Comparison of ENCODE assay signal across 8 cellular contexts in genomic region chr11:2533642-2534115, GRCh38.
DNase-seq lines count a peak whose midpoint lies in the region; ATAC-seq and TF ChIP-seq lines count a peak whose summit lies in the region.

No MANE protein-coding gene starts in this region.

- TF ChIP-seq CTCF in Loucy (conservative IDR thresholded peaks at IDR 0.05; ENCODE audit: low read length), result no peak
- TF ChIP-seq CTCF in CD4-positive, alpha-beta T cell (IDR thresholded peaks at IDR 0.05), result no peak

- no peaks in the 10 kb centered on the region for H3K79me2 ChIP-seq in Loucy (ENCODE audit: insufficient read depth, low read length)

- peaks cover 20% of the 10 kb centered on the region for H3K4me1 Mint-ChIP-seq in CD4-positive, alpha-beta T cell (ENCODE audit: low read depth)

- CTCF ChIA-PET in CD4-positive, alpha-beta T cell (lab: Charles Lee), result interaction anchor here (0.8 to 5.1 kb wide), 20 partner anchors 15 to 875 kb away, joined by 3 to 158 read pairs (median 6); partner anchors contain the start of genes KCNQ1, PHLDA2 and TRPM5

- no peaks in the 10 kb centered on the region for H3K9me3 Mint-ChIP-seq in CD4-positive, alpha-beta T cell

- H3F3A ChIP-seq in Loucy (ENCODE audit: low read depth), result no peaks in the 10 kb centered on the region

- H3K9ac ChIP-seq in Loucy (ENCODE audit: low read depth, low read length, poor library complexity, severe bottlenecking), result peak overlapping the region; percentile 58

- no peaks in the 10 kb centered on the region for H3K9me2 ChIP-seq in Loucy (replicated peaks; ENCODE audit: low read depth, low read length)

- H3K4me1 ChIP-seq in Loucy (ENCODE audit: insufficient read depth, low read length, poor library complexity, severe bottlenecking), result peaks cover 21% of the 10 kb centered on the region

- peak overlapping the region; percentile 61 for H3K4me3 ChIP-seq in Loucy (ENCODE audit: low read length, poor library complexity, severe bottlenecking)

- no peaks in the 10 kb centered on the region for H3K27me3 Mint-ChIP-seq in CD4-positive, alpha-beta T cell

- H3K27ac Mint-ChIP-seq in CD4-positive, alpha-beta T cell, result no peak overlapping the region

- no peaks in the 10 kb centered on the region for H4K20me1 ChIP-seq in Loucy (ENCODE audit: insufficient read depth, low read length, poor library complexity, severe bottlenecking)

- H3K36me3 Mint-ChIP-seq in CD4-positive, alpha-beta T cell (ENCODE audit: low read depth), result peaks cover 5% of the 10 kb centered on the region

- no peak overlapping the region for H3K4me3 Mint-ChIP-seq in CD4-positive, alpha-beta T cell

- ATAC-seq in left ventricle myocardium superior, result peak; percentile 81
- no peak for ATAC-seq in HG02763 (IDR thresholded peaks at IDR 0.05; ENCODE audit: unreplicated experiment)
- ATAC-seq in CD4-positive, alpha-beta T cell (ENCODE audit: poor library complexity), result no peak

- POLR2A ChIA-PET in CD4-positive, alpha-beta T cell (lab: Charles Lee), result interaction anchor here (1.1 to 3.0 kb wide), 5 partner anchors 355 to 558 kb away, joined by 3 to 25 read pairs (median 5); a partner anchor contains a TSS

- H3K9me3 ChIP-seq in Loucy (ENCODE audit: insufficient read depth, low read depth, low read length), result no peaks in the 10 kb centered on the region
- no peaks in the 10 kb centered on the region for H3K9me3 ChIP-seq in CD4-positive, alpha-beta T cell (ENCODE audit: control insufficient read depth, low read length)

- intact Hi-C loops in left ventricle myocardium superior (cut with micrococcal nuclease), result loop anchor here (2.0 kb wide), 1 partner anchor 355 kb away; no protein-coding TSS in a partner anchor
- intact Hi-C loops in CD4-positive, alpha-beta T cell (cut with DNase I, micrococcal nuclease), result loop anchor here (1.0 to 10.0 kb wide), 10 partner anchors 86 to 883 kb away; partner anchors contain the start of gene KCNQ1 (in 1 of the 2)

- H3K27ac ChIP-seq in CD4-positive, alpha-beta T cell (ENCODE audit: low read depth, low read length), result no peak overlapping the region

- peak overlapping the region; percentile 60; the same call in 1 of the 2 replicates for H2AFZ ChIP-seq in Loucy (ENCODE audit: low read length)

- H3K27me3 ChIP-seq in Loucy (ENCODE audit: insufficient read depth, low read length, poor library complexity, severe bottlenecking), result no peaks in the 10 kb centered on the region
- H3K27me3 ChIP-seq in CD4-positive, alpha-beta T cell (ENCODE audit: control insufficient read depth, insufficient read depth, low read length), result no peaks in the 10 kb centered on the region

- peak; percentile 95 for DNase-seq in EH (ENCODE audit: low read depth)
- peak; percentile 27 for DNase-seq in activated gamma-delta T cell treated with anti-CD3 and anti-CD28 coated beads, Interleukin-2, amount 50 U/mL, for 16 hours (ENCODE audit: low read depth)
- DNase-seq in left ventricle myocardium superior, result peak; percentile 83
- peak; percentile 81 for DNase-seq in renal cortical epithelial cell (ENCODE audit: low read depth)
- DNase-seq in CD4-positive, alpha-beta T cell, result no peak
- DNase-seq in NCI-H774 (lab: John Stamatoyannopoulos, UW), result no peak

- H3K36me3 ChIP-seq in Loucy (ENCODE audit: insufficient read depth, low read length), result no peaks in the 10 kb centered on the region

- peak overlapping the region; percentile 73 for H3K4me2 ChIP-seq in Loucy (ENCODE audit: low read depth, low read length, poor library complexity, severe bottlenecking)

Comparison
In these comparisons a context has a peak if more than half of its experiments do, and no peak if none do; other contexts are left out.
1. DNase-seq: peak in EH (single experiment), activated gamma-delta T cell treated with anti-CD3 and anti-CD28 coated beads, Interleukin-2, amount 50 U/mL, for 16 hours (single experiment), left ventricle myocardium superior (single experiment) and renal cortical epithelial cell (single experiment); none in CD4-positive, alpha-beta T cell (0 of 10) and NCI-H774 (single experiment).